8 cellular contexts compared by ENCODE assay signal in genomic region chr11:2992234-2992999, GRCh38. TPM values are rescaled to one million over a fixed set of nuclear protein-coding genes. Genes with fewer than 3 reads are reported as not detected.
A peak's percentile ranks its signal among the peaks of the same experiment; 100 is the strongest.
DNase-seq lines count a peak whose midpoint lies in the region; ATAC-seq and TF ChIP-seq lines count a peak whose summit lies in the region.

A gene with protein sequence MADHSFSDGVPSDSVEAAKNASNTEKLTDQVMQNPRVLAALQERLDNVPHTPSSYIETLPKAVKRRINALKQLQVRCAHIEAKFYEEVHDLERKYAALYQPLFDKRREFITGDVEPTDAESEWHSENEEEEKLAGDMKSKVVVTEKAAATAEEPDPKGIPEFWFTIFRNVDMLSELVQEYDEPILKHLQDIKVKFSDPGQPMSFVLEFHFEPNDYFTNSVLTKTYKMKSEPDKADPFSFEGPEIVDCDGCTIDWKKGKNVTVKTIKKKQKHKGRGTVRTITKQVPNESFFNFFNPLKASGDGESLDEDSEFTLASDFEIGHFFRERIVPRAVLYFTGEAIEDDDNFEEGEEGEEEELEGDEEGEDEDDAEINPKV (minus strand): TSS chr11:2992329. CDS start chr11:2979220, 13,109 bp downstream.

- H3K27me3 ChIP-seq in BE2C: no peaks in the 10 kb centered on the region

- H3K27ac ChIP-seq in coronary artery: peak within 1 kb of the TSS; percentile 94 to 99

- H3K9me3 ChIP-seq in BE2C: no peaks in the 10 kb centered on the region

- TF ChIP-seq CTCF in BE2C (IDR thresholded peaks at IDR 0.05; ENCODE audit: low read depth, low read length) (no peak), coronary artery (IDR thresholded peaks at IDR 0.05) (no peak)

- intact Hi-C loops in left colon (cut with DNase I, micrococcal nuclease): no loop called here

- no peaks in the 10 kb centered on the region for H3K36me3 ChIP-seq in BE2C

- peak within 1 kb of the TSS; percentile 73 for H3K4me3 ChIP-seq in BE2C (ENCODE audit: low read depth, low read length)
- peak within 1 kb of the TSS; percentile 78 for H3K4me3 ChIP-seq in coronary artery

- DNase-seq in BE2C (peak; percentile 93), GM19240 (ENCODE audit: insufficient read length, low spot score) (peak; percentile 99), NCI-H526 (lab: John Stamatoyannopoulos, UW) (peak; percentile 96 to 99), coronary artery (ENCODE audit: low spot score) (peak; percentile 96), left colon (peak; percentile 97 to 98)
- peak; percentile 97 for DNase-seq in activated CD4-positive, alpha-beta T cell treated with anti-CD3 and anti-CD28 coated beads for 48 hours
- DNase-seq in stimulated activated CD4-positive, alpha-beta T cell treated with anti-CD3 and anti-CD28 coated beads, Interleukin-1b, Interleukin-23, amount 100 ng/mL, for 48 hours: peak; percentile 96

- no peaks in the 10 kb centered on the region for H3K4me1 ChIP-seq in BE2C

- ATAC-seq in HG03460 (IDR thresholded peaks at IDR 0.05; ENCODE audit: unreplicated experiment) (peak; percentile 80), left colon (peak; percentile 82)

RNA-seq across cellular contexts. Expression of the gene that starts here (rescaled TPM):
- 54.2 TPM for polyA plus RNA-seq in BE2C (2012; ENCODE audit: insufficient read depth, insufficient read length, low read depth)
- 100 to 1,000 TPM in 1 of 2 donors, 10 to 100 TPM in 1; 88.8 to 103 TPM for total RNA-seq in left colon

Comparison
In these comparisons a context has a peak if more than half of its experiments do, and no peak if none do; other contexts are left out.
1. Peak in every context shown above with its lines: DNase-seq, ATAC-seq, H3K4me3 ChIP-seq and H3K27ac ChIP-seq.